Comparison of ENCODE assay signal across 1 cellular context in genomic region chr2:62302763-62303435, GRCh38.
TF ChIP-seq lines count a peak whose summit lies in the region.

No MANE protein-coding gene starts in this region.

TF ChIP-seq in H1, 55 proteins besides CTCF, POLR2A, EP300 and RAD21 (continued from another document):
- TF ChIP-seq CHD7 (IDR thresholded peaks at IDR 0.05; ENCODE audit: insufficient replicate concordance, low read length) (no peak), HDAC6 (IDR thresholded peaks at IDR 0.05; ENCODE audit: low read depth, low read length) (no peak), SP2 (IDR thresholded peaks at IDR 0.05; ENCODE audit: low read length) (no peak), TBP (IDR thresholded peaks at IDR 0.05; ENCODE audit: low read depth, low read length) (no peak), GABPA (IDR thresholded peaks at IDR 0.05; ENCODE audit: borderline replicate concordance, insufficient read depth, low read length) (no peak), BRCA1 (IDR thresholded peaks at IDR 0.05; ENCODE audit: low read depth, low read length) (no peak)
